ENCODE assay signal across 1 cellular context in the genomic region with DNA sequence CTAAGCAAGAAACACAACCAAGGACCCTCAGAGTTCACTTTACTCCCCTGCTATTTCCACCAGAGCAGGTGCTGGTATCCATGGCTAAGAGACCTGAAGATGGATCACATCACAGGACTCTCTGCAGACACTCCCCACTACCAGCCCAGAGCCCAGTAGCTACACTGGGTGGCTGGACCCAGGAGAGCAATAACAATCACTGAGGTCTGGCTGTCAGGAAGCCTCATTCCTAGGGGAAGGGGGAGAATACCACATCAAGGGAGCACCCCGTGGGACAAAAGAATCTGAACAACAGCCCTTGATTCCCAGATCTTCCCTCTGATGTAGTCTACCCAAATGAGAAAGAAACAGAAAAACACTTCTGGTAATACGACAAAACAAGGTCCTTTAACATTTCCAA.
TF ChIP-seq lines count a peak whose summit lies in the region.

No MANE protein-coding gene starts in this region.

TF ChIP-seq in H1, 55 proteins besides CTCF, POLR2A, EP300 and RAD21:
- TF ChIP-seq KDM1A (IDR thresholded peaks at IDR 0.05; ENCODE audit: borderline replicate concordance, low read length) (no peak), POLR2AphosphoS5 (IDR thresholded peaks at IDR 0.05; ENCODE audit: low read depth, low read length) (no peak), SIRT6 (IDR thresholded peaks at IDR 0.05; ENCODE audit: low read length) (no peak), SRF (IDR thresholded peaks at IDR 0.05; ENCODE audit: low read depth, low read length) (no peak), CBX8 (IDR thresholded peaks at IDR 0.05; ENCODE audit: borderline replicate concordance, low read depth, low read length) (no peak), CTBP2 (IDR thresholded peaks at IDR 0.05; ENCODE audit: borderline replicate concordance, insufficient read depth, insufficient read length, low read length) (no peak), HDAC6 (IDR thresholded peaks at IDR 0.05; ENCODE audit: low read depth, low read length) (no peak), CHD1 (IDR thresholded peaks at IDR 0.05; ENCODE audit: low read depth, low read length) (no peak), RXRA (IDR thresholded peaks at IDR 0.05; ENCODE audit: insufficient read depth, low read depth, low read length) (no peak), KDM4A (IDR thresholded peaks at IDR 0.05; ENCODE audit: low read depth, low read length, severe bottlenecking) (no peak), SP4 (IDR thresholded peaks at IDR 0.05; ENCODE audit: low read length) (no peak), JUND (IDR thresholded peaks at IDR 0.05; ENCODE audit: low read length) (no peak), CEBPB (IDR thresholded peaks at IDR 0.05; ENCODE audit: low read depth, low read length) (no peak), SIX5 (IDR thresholded peaks at IDR 0.05; ENCODE audit: low read depth, low read length) (no peak), FOSL1 (IDR thresholded peaks at IDR 0.05; ENCODE audit: insufficient read depth, low read depth, low read length) (no peak), TAF7 (optimal IDR thresholded peaks at IDR 0.05; ENCODE audit: borderline replicate concordance, low read depth, low read length) (no peak), GTF2F1 (IDR thresholded peaks at IDR 0.05; ENCODE audit: borderline replicate concordance, low read depth, low read length) (no peak)
- TF ChIP-seq, protein P1, sequence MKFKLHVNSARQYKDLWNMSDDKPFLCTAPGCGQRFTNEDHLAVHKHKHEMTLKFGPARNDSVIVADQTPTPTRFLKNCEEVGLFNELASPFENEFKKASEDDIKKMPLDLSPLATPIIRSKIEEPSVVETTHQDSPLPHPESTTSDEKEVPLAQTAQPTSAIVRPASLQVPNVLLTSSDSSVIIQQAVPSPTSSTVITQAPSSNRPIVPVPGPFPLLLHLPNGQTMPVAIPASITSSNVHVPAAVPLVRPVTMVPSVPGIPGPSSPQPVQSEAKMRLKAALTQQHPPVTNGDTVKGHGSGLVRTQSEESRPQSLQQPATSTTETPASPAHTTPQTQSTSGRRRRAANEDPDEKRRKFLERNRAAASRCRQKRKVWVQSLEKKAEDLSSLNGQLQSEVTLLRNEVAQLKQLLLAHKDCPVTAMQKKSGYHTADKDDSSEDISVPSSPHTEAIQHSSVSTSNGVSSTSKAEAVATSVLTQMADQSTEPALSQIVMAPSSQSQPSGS (IDR thresholded peaks at IDR 0.05; ENCODE audit: low read length): no peak
